In genomic region chr3:125367403-125368230, GRCh38 we compare ENCODE assay signal across 19 cellular contexts. TPM values are rescaled to one million over a fixed set of nuclear protein-coding genes. Genes with fewer than 3 reads are reported as not detected.
DNase-seq lines count a peak whose midpoint lies in the region; ATAC-seq and TF ChIP-seq lines count a peak whose summit lies in the region.
"Had no signal": no experiment of that assay in that cellular context is flagged by ENCODE, and none has a peak within 500 bp of the region (broad histone marks: within the 10 kb centered on the region; RNA-seq: fewer than 3 reads in every experiment).

No MANE protein-coding gene starts in this region.

- peaks cover 99% of the 10 kb centered on the region for H3K79me2 ChIP-seq in mammary epithelial cell (ENCODE audit: insufficient read depth, low read length)

- POLR2A ChIA-PET in CD8-positive, alpha-beta T cell (lab: Charles Lee): no interaction called here

- CTCF ChIA-PET in CD8-positive, alpha-beta T cell (lab: Charles Lee): no interaction called here
- CTCF ChIA-PET in mammary epithelial cell (lab: Charles Lee; ENCODE audit: low non-redundant PET): no interaction called here

- H3K36me3 Mint-ChIP-seq in CD8-positive, alpha-beta T cell: peaks cover 22% of the 10 kb centered on the region

- H3K27me3 ChIP-seq in CD8-positive, alpha-beta T cell (ENCODE audit: insufficient read depth, low read length): no peaks in the 10 kb centered on the region
- H3K27me3 ChIP-seq in mammary epithelial cell (ENCODE audit: insufficient read depth, low read length) (no peaks in the 10 kb centered on the region), muscle layer of colon (ENCODE audit: control insufficient read depth in 1 of 2, insufficient read depth in 2 of 2, low read length in 2 of 2) (no peaks in the 10 kb centered on the region), foreskin keratinocyte (no peaks in the 10 kb centered on the region)
- H3K27me3 ChIP-seq: brain microvascular endothelial cell, gastroesophageal sphincter, spleen had no signal

- 73% methylated on average over 5 of the region's 5 CpGs for WGBS in mammary epithelial cell (ENCODE audit: low coverage, missing lambda C conversion rate)

- H4K20me1 ChIP-seq in mammary epithelial cell (ENCODE audit: insufficient read depth, low read length): no peaks in the 10 kb centered on the region

- no peak overlapping the region for H3K9ac ChIP-seq in mammary epithelial cell (ENCODE audit: insufficient read depth, low read length)
- H3K9ac ChIP-seq in muscle layer of colon (ENCODE audit: low read length): no peak overlapping the region
- H3K9ac ChIP-seq: KMS-11, parathyroid adenoma had no signal

- peaks cover 26% of the 10 kb centered on the region for H3K4me1 ChIP-seq in CD8-positive, alpha-beta T cell (ENCODE audit: insufficient read depth, low read length)
- H3K4me1 ChIP-seq in mammary epithelial cell (ENCODE audit: insufficient read depth, low read length) (peaks cover 3% of the 10 kb centered on the region), muscle layer of colon (ENCODE audit: insufficient read depth, low read length) (peaks cover 16% of the 10 kb centered on the region), foreskin keratinocyte (peaks cover 8% of the 10 kb centered on the region)

- no peaks in the 10 kb centered on the region for H3K36me3 ChIP-seq in CD8-positive, alpha-beta T cell (ENCODE audit: insufficient read depth, low read length)
- H3K36me3 ChIP-seq in mammary epithelial cell (ENCODE audit: insufficient read depth, low read length): no peaks in the 10 kb centered on the region
- H3K36me3 ChIP-seq in muscle layer of colon (ENCODE audit: insufficient read depth, low read length): peaks cover 4% of the 10 kb centered on the region
- H3K36me3 ChIP-seq: brain microvascular endothelial cell, gastroesophageal sphincter had no signal

- BruUV-seq in mammary epithelial cell (replicated peaks; lab: Mats Ljungman, UMichigan): no TSS peak

- no peak overlapping the region for H3K4me3 Mint-ChIP-seq in CD8-positive, alpha-beta T cell
- H3K4me3 Mint-ChIP-seq: immature natural killer cell had no signal

- H3K4me2 ChIP-seq in mammary epithelial cell (ENCODE audit: insufficient read depth, low read depth, low read length): peak overlapping the region; percentile 10
- H3K4me2 ChIP-seq: KMS-11 had no signal

- ATAC-seq in CD8-positive, alpha-beta T cell: no peak
- no peak for ATAC-seq in foreskin keratinocyte
- ATAC-seq: gastroesophageal sphincter, mucosa of descending colon had no signal

- dilution Hi-C loops in mammary epithelial cell (cut with HindIII; ENCODE audit: low sequenced_read_pairs): no loop called here

- intact Hi-C loops in CD8-positive, alpha-beta T cell (cut with DNase I, micrococcal nuclease): no loop called here
- intact Hi-C loops in mammary epithelial cell (cut with micrococcal nuclease): no loop called here

- H3K27ac Mint-ChIP-seq in CD8-positive, alpha-beta T cell: peak overlapping the region; percentile 20

- no peaks in the 10 kb centered on the region for H3K9me3 ChIP-seq in CD8-positive, alpha-beta T cell (ENCODE audit: low read length)
- H3K9me3 ChIP-seq in mammary epithelial cell (replicated peaks; ENCODE audit: insufficient read depth, low read length): no peaks in the 10 kb centered on the region
- H3K9me3 ChIP-seq in muscle layer of colon (ENCODE audit: low read length): no peaks in the 10 kb centered on the region
- H3K9me3 ChIP-seq: gastroesophageal sphincter, mucosa of descending colon, spleen had no signal

- H3K4me1 Mint-ChIP-seq in CD8-positive, alpha-beta T cell (ENCODE audit: low read depth): peaks cover 73% of the 10 kb centered on the region

- H3K4me3 ChIP-seq in CD8-positive, alpha-beta T cell (ENCODE audit: low read depth, low read length): no peak overlapping the region
- no peak overlapping the region for H3K4me3 ChIP-seq in mammary epithelial cell (replicated peaks in 1 of 3; ENCODE audit: insufficient read depth in 1 of 3, low read depth in 2 of 3, low read length in 3 of 3)
- H3K4me3 ChIP-seq in muscle layer of colon (ENCODE audit: low read depth in 1 of 2, low read length in 2 of 2): no peak overlapping the region
- H3K4me3 ChIP-seq: gastroesophageal sphincter, mucosa of descending colon, spleen had no signal

- no peaks in the 10 kb centered on the region for H3K27me3 Mint-ChIP-seq in CD8-positive, alpha-beta T cell (ENCODE audit: low read depth)

- no peak overlapping the region for H3K27ac ChIP-seq in CD8-positive, alpha-beta T cell (ENCODE audit: low read depth, low read length)
- H3K27ac ChIP-seq in mammary epithelial cell (ENCODE audit: insufficient read depth, low read depth, low read length): no peak overlapping the region
- H3K27ac ChIP-seq in muscle layer of colon (ENCODE audit: low read depth, low read length): peak overlapping the region; percentile 8
- H3K27ac ChIP-seq in foreskin keratinocyte: no peak overlapping the region
- H3K27ac ChIP-seq: brain microvascular endothelial cell, KMS-11, parathyroid adenoma, spleen had no signal

- H3K9me3 Mint-ChIP-seq in CD8-positive, alpha-beta T cell: no peaks in the 10 kb centered on the region
- H3K9me3 Mint-ChIP-seq: immature natural killer cell had no signal

- in situ Hi-C loops in mammary epithelial cell (cut with MboI; ENCODE audit: low sequenced_read_pairs in 2 of 2): no loop called here

- H2AFZ ChIP-seq in mammary epithelial cell (ENCODE audit: low read depth, low read length): no peak overlapping the region
- H2AFZ ChIP-seq: parathyroid adenoma had no signal

- DNase-seq in CD8-positive, alpha-beta T cell: no peak
- DNase-seq in HCEC 1CT: peak; percentile 45
- no peak for DNase-seq in mammary epithelial cell
- DNase-seq in NCI-H82 treated with DMSO at 0.1 percent for 48 hours (lab: John Stamatoyannopoulos, UW; ENCODE audit: unreplicated experiment): no peak
- DNase-seq in NAMALWA (ENCODE audit: low spot score): no peak
- no peak for DNase-seq in foreskin keratinocyte
- no peak for DNase-seq in islet precursor cell
- DNase-seq: activated effector memory CD4-positive, alpha-beta T cell treated with anti-CD3 and anti-CD28 coated beads, Interleukin-2, amount 50 U/mL, for 16 hours; brain microvascular endothelial cell; effector CD8-positive, alpha-beta T cell; immature natural killer cell; mucosa of descending colon; NCI-H446; OCI-M1; spleen had no signal

- no peak for TF ChIP-seq CTCF in CD8-positive, alpha-beta T cell (IDR thresholded peaks at IDR 0.05)
- TF ChIP-seq CTCF in mammary epithelial cell (conservative IDR thresholded peaks at IDR 0.05 in 1 of 2, IDR thresholded peaks at IDR 0.05 in 1 of 2; ENCODE audit: extremely low read depth in 1 of 2, insufficient read depth in 1 of 2, low read depth in 1 of 2, low read length in 2 of 2) (no peak), foreskin keratinocyte (conservative IDR thresholded peaks at IDR 0.05) (no peak)

RNA-seq across cellular contexts. Expression of gene ZNF148, which starts 7.5 kb away (rescaled TPM):
- total RNA-seq in CD8-positive, alpha-beta T cell: 10 to 100 TPM; 32.2 to 35.9 TPM
- total RNA-seq in mammary epithelial cell (10 to 100 TPM; 32.8 to 36.9 TPM), foreskin keratinocyte (23.1 and 23.5 TPM in 2 replicates)
- polyA plus RNA-seq in mammary epithelial cell (14.0 TPM), foreskin keratinocyte (2.4 and 3.1 TPM in 2 replicates)
- 81.7 TPM for polyA minus RNA-seq in mammary epithelial cell
